Comparison of ENCODE assay signal across 11 cellular contexts in the genomic region with DNA sequence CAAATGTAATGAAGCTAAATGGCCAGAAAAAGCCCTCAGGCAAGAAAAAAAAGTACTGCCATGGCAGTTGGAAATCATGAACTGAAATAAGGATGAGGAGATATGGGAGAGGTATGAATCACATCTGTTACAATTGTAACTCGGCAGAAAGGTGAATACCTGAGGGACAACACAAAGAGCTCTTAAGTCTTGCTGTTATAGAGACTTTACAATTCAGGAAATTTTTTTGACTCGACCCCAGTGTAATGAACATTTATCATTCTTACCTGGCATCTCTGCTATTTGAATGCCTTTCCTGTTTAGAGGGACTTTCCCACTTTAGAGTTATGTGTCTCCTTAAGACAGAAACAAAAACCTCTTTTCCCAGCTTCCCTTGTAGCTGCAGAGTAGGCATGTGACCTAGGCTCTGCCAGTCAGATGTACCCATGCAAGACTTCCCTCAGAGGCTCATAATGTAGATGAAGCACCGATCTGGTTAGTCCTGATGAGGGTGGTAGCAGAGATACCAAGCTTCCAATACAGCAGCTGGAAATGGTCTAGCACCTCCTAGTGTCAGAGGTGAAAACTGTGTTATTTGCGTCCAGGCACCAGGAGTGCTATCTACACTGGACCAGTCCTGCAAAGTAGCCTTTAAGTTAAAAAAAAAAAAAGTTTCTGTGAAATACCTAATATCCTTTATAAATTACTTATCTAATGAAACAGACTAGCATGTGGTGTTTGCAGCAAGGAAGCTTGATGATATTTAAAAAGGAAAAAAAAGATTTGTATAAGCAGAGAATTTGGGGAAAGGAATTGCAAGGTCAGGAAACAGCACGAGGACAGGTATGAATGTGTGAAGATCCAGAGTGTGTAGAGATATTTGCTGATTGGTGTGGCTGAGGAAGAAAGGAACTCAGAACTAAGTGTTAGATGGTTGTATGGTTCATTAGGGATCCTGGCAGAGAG.
A peak's percentile ranks its signal among the peaks of the same experiment; 100 is the strongest.
DNase-seq lines count a peak whose midpoint lies in the region; ATAC-seq and TF ChIP-seq lines count a peak whose summit lies in the region.
"Had no signal": no experiment of that assay in that cellular context is flagged by ENCODE, and none has a peak within 500 bp of the region (broad histone marks: within the 10 kb centered on the region; RNA-seq: fewer than 3 reads in every experiment).

No MANE protein-coding gene starts in this region.

- DNase-seq in DND-41 (peak; percentile 8), astrocyte of the cerebellum (ENCODE audit: low read depth) (no peak), mesothelial cell of epicardium (ENCODE audit: low spot score in 2 of 2, unreplicated experiment in 2 of 2) (no peak), NCI-H345 (lab: John Stamatoyannopoulos, UW) (no peak), ecto neural progenitor cell (ENCODE audit: low spot score) (no peak)
- DNase-seq: activated CD4-positive, CD25-positive, alpha-beta regulatory T cell; aorta had no signal

- no peak overlapping the region for H3K4me2 ChIP-seq in DND-41 (ENCODE audit: insufficient read depth, low read length)

- H2AFZ ChIP-seq in DND-41 (ENCODE audit: low read depth, low read length) = no peak overlapping the region

- no peaks in the 10 kb centered on the region for H3K4me1 ChIP-seq in DND-41 (ENCODE audit: insufficient read depth, low read length)
- H3K4me1 ChIP-seq: suprapubic skin had no signal

- no peaks in the 10 kb centered on the region for H3K9me3 ChIP-seq in DND-41 (ENCODE audit: insufficient read depth, low read length, severe bottlenecking)
- H3K9me3 ChIP-seq: suprapubic skin had no signal

- H3K36me3 ChIP-seq in DND-41 (ENCODE audit: insufficient read depth, low read length) = no peaks in the 10 kb centered on the region
- H3K36me3 ChIP-seq: suprapubic skin had no signal

- H3K36me3 Mint-ChIP-seq in mesothelial cell of epicardium = peaks cover 2% of the 10 kb centered on the region

- ATAC-seq in DND-41 (ENCODE audit: insufficient read depth, low read depth) (no peak), HG02870 (IDR thresholded peaks at IDR 0.05; ENCODE audit: unreplicated experiment) (peak; percentile 44), GM18909 (IDR thresholded peaks at IDR 0.05; ENCODE audit: poor library complexity, unreplicated experiment) (no peak)

- H3K4me3 Mint-ChIP-seq in mesothelial cell of epicardium = no peak overlapping the region

- H3K27ac Mint-ChIP-seq in mesothelial cell of epicardium = peak overlapping the region; percentile 89

- no peak overlapping the region for H3K27ac ChIP-seq in DND-41 (ENCODE audit: low read length)
- H3K27ac ChIP-seq: skin epidermis, suprapubic skin had no signal

- H3K4me3 ChIP-seq in DND-41 (ENCODE audit: low read depth in 1 of 2, low read length in 2 of 2) = no peak overlapping the region
- no peak overlapping the region for H3K4me3 ChIP-seq in astrocyte of the cerebellum (ENCODE audit: low read depth, low read length)
- H3K4me3 ChIP-seq: skin epidermis, suprapubic skin had no signal

- H3K27me3 Mint-ChIP-seq in mesothelial cell of epicardium (ENCODE audit: low read depth) = no peaks in the 10 kb centered on the region

- peaks cover 17% of the 10 kb centered on the region for H3K27me3 ChIP-seq in DND-41 (ENCODE audit: insufficient read depth, low read length, poor library complexity)
- H3K27me3 ChIP-seq: suprapubic skin had no signal

- H3K9ac ChIP-seq in DND-41 (ENCODE audit: low read depth, low read length) = no peak overlapping the region

- TF ChIP-seq CTCF in DND-41 (IDR thresholded peaks at IDR 0.05; ENCODE audit: borderline replicate concordance, extremely low read depth, low read length, poor library complexity, severe bottlenecking) (peak; percentile 55), astrocyte of the cerebellum (IDR thresholded peaks at IDR 0.05; ENCODE audit: low read depth, low read length, missing control alignments) (peak; percentile 33), mesothelial cell of epicardium (IDR thresholded peaks at IDR 0.05; ENCODE audit: unreplicated experiment) (no peak)

- in situ Hi-C loops in astrocyte of the cerebellum (cut with HindIII; ENCODE audit: low sequenced_read_pairs) = no loop called here

- H4K20me1 ChIP-seq in DND-41 (ENCODE audit: insufficient read depth, low read length) = no peaks in the 10 kb centered on the region

- no peaks in the 10 kb centered on the region for H3K79me2 ChIP-seq in DND-41 (ENCODE audit: insufficient read depth, low read length)

- peaks cover 3% of the 10 kb centered on the region for H3K9me3 Mint-ChIP-seq in mesothelial cell of epicardium

- peaks cover 54% of the 10 kb centered on the region for H3K4me1 Mint-ChIP-seq in mesothelial cell of epicardium
